In the genomic region with DNA sequence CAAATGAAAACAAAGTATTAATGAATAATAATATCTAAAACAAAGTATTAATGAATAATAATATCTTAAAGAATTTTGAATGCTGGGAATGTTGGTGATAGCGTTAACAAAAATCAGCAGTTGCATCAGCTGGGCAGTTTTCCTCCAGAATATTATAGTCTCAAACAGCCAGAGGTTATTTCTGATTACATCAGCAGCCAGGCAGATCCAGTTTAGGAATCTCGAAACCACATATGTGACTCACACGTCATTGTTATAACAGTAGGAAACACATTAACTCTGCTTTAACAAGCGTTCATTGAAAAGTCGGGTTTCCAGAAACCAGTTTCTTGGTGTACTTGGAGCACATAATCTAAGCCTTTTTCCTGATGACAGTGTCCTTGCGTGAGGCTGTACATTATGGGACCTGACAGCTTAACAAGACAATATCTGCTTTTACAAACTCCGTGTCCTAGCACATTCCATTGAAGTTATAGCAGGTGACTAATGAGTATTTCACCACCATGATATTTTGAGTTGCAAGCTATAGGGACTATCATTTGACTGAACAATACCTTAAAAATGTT, we compare ENCODE assay signal across 1 cellular context.
A peak's percentile ranks its signal among the peaks of the same experiment; 100 is the strongest.
TF ChIP-seq lines count a peak whose summit lies in the region.

No MANE protein-coding gene starts in this region.

TF ChIP-seq in K562, 482 proteins besides CTCF, POLR2A, EP300 and RAD21 (continued from another document and continues in another):
- TF ChIP-seq, protein P1, sequence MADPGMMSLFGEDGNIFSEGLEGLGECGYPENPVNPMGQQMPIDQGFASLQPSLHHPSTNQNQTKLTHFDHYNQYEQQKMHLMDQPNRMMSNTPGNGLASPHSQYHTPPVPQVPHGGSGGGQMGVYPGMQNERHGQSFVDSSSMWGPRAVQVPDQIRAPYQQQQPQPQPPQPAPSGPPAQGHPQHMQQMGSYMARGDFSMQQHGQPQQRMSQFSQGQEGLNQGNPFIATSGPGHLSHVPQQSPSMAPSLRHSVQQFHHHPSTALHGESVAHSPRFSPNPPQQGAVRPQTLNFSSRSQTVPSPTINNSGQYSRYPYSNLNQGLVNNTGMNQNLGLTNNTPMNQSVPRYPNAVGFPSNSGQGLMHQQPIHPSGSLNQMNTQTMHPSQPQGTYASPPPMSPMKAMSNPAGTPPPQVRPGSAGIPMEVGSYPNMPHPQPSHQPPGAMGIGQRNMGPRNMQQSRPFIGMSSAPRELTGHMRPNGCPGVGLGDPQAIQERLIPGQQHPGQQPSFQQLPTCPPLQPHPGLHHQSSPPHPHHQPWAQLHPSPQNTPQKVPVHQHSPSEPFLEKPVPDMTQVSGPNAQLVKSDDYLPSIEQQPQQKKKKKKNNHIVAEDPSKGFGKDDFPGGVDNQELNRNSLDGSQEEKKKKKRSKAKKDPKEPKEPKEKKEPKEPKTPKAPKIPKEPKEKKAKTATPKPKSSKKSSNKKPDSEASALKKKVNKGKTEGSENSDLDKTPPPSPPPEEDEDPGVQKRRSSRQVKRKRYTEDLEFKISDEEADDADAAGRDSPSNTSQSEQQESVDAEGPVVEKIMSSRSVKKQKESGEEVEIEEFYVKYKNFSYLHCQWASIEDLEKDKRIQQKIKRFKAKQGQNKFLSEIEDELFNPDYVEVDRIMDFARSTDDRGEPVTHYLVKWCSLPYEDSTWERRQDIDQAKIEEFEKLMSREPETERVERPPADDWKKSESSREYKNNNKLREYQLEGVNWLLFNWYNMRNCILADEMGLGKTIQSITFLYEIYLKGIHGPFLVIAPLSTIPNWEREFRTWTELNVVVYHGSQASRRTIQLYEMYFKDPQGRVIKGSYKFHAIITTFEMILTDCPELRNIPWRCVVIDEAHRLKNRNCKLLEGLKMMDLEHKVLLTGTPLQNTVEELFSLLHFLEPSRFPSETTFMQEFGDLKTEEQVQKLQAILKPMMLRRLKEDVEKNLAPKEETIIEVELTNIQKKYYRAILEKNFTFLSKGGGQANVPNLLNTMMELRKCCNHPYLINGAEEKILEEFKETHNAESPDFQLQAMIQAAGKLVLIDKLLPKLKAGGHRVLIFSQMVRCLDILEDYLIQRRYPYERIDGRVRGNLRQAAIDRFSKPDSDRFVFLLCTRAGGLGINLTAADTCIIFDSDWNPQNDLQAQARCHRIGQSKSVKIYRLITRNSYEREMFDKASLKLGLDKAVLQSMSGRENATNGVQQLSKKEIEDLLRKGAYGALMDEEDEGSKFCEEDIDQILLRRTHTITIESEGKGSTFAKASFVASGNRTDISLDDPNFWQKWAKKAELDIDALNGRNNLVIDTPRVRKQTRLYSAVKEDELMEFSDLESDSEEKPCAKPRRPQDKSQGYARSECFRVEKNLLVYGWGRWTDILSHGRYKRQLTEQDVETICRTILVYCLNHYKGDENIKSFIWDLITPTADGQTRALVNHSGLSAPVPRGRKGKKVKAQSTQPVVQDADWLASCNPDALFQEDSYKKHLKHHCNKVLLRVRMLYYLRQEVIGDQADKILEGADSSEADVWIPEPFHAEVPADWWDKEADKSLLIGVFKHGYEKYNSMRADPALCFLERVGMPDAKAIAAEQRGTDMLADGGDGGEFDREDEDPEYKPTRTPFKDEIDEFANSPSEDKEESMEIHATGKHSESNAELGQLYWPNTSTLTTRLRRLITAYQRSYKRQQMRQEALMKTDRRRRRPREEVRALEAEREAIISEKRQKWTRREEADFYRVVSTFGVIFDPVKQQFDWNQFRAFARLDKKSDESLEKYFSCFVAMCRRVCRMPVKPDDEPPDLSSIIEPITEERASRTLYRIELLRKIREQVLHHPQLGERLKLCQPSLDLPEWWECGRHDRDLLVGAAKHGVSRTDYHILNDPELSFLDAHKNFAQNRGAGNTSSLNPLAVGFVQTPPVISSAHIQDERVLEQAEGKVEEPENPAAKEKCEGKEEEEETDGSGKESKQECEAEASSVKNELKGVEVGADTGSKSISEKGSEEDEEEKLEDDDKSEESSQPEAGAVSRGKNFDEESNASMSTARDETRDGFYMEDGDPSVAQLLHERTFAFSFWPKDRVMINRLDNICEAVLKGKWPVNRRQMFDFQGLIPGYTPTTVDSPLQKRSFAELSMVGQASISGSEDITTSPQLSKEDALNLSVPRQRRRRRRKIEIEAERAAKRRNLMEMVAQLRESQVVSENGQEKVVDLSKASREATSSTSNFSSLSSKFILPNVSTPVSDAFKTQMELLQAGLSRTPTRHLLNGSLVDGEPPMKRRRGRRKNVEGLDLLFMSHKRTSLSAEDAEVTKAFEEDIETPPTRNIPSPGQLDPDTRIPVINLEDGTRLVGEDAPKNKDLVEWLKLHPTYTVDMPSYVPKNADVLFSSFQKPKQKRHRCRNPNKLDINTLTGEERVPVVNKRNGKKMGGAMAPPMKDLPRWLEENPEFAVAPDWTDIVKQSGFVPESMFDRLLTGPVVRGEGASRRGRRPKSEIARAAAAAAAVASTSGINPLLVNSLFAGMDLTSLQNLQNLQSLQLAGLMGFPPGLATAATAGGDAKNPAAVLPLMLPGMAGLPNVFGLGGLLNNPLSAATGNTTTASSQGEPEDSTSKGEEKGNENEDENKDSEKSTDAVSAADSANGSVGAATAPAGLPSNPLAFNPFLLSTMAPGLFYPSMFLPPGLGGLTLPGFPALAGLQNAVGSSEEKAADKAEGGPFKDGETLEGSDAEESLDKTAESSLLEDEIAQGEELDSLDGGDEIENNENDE (IDR thresholded peaks at IDR 0.05; ENCODE audit: low read depth, low read length): no peak
- no peak for TF ChIP-seq ZNF512 (tag; IDR thresholded peaks at IDR 0.05)
- no peak for TF ChIP-seq TSHZ1 (CRISPR knock-in tag; IDR thresholded peaks at IDR 0.05)
- no peak for TF ChIP-seq KDM4B (IDR thresholded peaks at IDR 0.05; ENCODE audit: borderline replicate concordance in 2 of 2, low read depth in 1 of 2)
- no peak for TF ChIP-seq ZFP36 (IDR thresholded peaks at IDR 0.05; ENCODE audit: low read depth, low read length, partially characterized antibody)
- TF ChIP-seq, protein P2, sequence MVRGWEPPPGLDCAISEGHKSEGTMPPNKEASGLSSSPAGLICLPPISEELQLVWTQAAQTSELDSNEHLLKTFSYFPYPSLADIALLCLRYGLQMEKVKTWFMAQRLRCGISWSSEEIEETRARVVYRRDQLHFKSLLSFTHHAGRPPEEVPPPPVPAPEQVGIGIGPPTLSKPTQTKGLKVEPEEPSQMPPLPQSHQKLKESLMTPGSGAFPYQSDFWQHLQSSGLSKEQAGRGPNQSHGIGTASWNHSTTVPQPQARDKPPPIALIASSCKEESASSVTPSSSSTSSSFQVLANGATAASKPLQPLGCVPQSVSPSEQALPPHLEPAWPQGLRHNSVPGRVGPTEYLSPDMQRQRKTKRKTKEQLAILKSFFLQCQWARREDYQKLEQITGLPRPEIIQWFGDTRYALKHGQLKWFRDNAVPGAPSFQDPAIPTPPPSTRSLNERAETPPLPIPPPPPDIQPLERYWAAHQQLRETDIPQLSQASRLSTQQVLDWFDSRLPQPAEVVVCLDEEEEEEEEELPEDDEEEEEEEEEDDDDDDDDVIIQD (CRISPR knock-in tag; IDR thresholded peaks at IDR 0.05): no peak
- no peak for TF ChIP-seq ZNF717 (CRISPR knock-in tag; IDR thresholded peaks at IDR 0.05)
- no peak for TF ChIP-seq FOXA3 (CRISPR knock-in tag; conservative IDR thresholded peaks at IDR 0.05 in 1 of 2, IDR thresholded peaks at IDR 0.05 in 1 of 2)
- TF ChIP-seq HNRNPLL (IDR thresholded peaks at IDR 0.05; ENCODE audit: low read depth, low read length, poor library complexity, severe bottlenecking): no peak
- TF ChIP-seq SIRT6 (IDR thresholded peaks at IDR 0.05; ENCODE audit: low read depth, low read length): no peak
- no peak for TF ChIP-seq SNIP1 (IDR thresholded peaks at IDR 0.05; ENCODE audit: low read depth)
- TF ChIP-seq JUNB (CRISPR knock-in tag; conservative IDR thresholded peaks at IDR 0.05): no peak
- TF ChIP-seq, protein P3, sequence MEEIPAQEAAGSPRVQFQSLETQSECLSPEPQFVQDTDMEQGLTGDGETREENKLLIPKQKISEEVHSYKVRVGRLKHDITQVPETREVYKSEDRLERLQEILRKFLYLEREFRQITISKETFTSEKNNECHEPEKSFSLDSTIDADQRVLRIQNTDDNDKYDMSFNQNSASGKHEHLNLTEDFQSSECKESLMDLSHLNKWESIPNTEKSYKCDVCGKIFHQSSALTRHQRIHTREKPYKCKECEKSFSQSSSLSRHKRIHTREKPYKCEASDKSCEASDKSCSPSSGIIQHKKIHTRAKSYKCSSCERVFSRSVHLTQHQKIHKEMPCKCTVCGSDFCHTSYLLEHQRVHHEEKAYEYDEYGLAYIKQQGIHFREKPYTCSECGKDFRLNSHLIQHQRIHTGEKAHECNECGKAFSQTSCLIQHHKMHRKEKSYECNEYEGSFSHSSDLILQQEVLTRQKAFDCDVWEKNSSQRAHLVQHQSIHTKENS (CRISPR knock-in tag; IDR thresholded peaks at IDR 0.05): no peak
- TF ChIP-seq RNF219 (CRISPR knock-in tag; IDR thresholded peaks at IDR 0.05): no peak
- TF ChIP-seq MTA1 (IDR thresholded peaks at IDR 0.05; ENCODE audit: borderline replicate concordance): no peak
- TF ChIP-seq CREB1 (IDR thresholded peaks at IDR 0.05): no peak
- TF ChIP-seq CREB1 (CRISPR knock-in tag; IDR thresholded peaks at IDR 0.05): no peak
- TF ChIP-seq, protein P4, sequence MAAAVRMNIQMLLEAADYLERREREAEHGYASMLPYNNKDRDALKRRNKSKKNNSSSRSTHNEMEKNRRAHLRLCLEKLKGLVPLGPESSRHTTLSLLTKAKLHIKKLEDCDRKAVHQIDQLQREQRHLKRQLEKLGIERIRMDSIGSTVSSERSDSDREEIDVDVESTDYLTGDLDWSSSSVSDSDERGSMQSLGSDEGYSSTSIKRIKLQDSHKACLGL (CRISPR knock-in tag; IDR thresholded peaks at IDR 0.05; ENCODE audit: borderline replicate concordance, poor library complexity, severe bottlenecking): no peak
- TF ChIP-seq, protein P5, sequence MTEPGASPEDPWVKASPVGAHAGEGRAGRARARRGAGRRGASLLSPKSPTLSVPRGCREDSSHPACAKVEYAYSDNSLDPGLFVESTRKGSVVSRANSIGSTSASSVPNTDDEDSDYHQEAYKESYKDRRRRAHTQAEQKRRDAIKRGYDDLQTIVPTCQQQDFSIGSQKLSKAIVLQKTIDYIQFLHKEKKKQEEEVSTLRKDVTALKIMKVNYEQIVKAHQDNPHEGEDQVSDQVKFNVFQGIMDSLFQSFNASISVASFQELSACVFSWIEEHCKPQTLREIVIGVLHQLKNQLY (CRISPR knock-in tag; conservative IDR thresholded peaks at IDR 0.05): no peak
- TF ChIP-seq ZFP1 (CRISPR knock-in tag; IDR thresholded peaks at IDR 0.05): no peak
- TF ChIP-seq EWSR1 (IDR thresholded peaks at IDR 0.05; ENCODE audit: borderline replicate concordance, low read depth, partially characterized antibody): no peak
- no peak for TF ChIP-seq CBX3 (IDR thresholded peaks at IDR 0.05; ENCODE audit: borderline replicate concordance in 1 of 2, low read length in 2 of 2)
- TF ChIP-seq NRF1 (conservative IDR thresholded peaks at IDR 0.05 in 1 of 2, IDR thresholded peaks at IDR 0.05 in 1 of 2): 0 out of 4 replicates have a peak, but pooled peaks of 1 of the 2 experiments have one; percentile 7
- no peak for TF ChIP-seq ZNF707 (CRISPR knock-in tag; conservative IDR thresholded peaks at IDR 0.05)
- TF ChIP-seq ARID1B (IDR thresholded peaks at IDR 0.05): peak; percentile 80
- TF ChIP-seq TAL1 (IDR thresholded peaks at IDR 0.05): peak; percentile 43; the same call in 1 of the 2 replicates
- TF ChIP-seq RAD51 (IDR thresholded peaks at IDR 0.05; ENCODE audit: borderline replicate concordance, low read depth): no peak
- no peak for TF ChIP-seq ZNF699 (CRISPR knock-in tag; IDR thresholded peaks at IDR 0.05; ENCODE audit: insufficient replicate concordance)
- TF ChIP-seq, protein P6, sequence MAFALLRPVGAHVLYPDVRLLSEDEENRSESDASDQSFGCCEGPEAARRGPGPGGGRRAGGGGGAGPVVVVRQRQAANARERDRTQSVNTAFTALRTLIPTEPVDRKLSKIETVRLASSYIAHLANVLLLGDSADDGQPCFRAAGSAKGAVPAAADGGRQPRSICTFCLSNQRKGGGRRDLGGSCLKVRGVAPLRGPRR (CRISPR knock-in tag; IDR thresholded peaks at IDR 0.05): no peak
